ENCODE assay signal across 28 cellular contexts in the genomic region with DNA sequence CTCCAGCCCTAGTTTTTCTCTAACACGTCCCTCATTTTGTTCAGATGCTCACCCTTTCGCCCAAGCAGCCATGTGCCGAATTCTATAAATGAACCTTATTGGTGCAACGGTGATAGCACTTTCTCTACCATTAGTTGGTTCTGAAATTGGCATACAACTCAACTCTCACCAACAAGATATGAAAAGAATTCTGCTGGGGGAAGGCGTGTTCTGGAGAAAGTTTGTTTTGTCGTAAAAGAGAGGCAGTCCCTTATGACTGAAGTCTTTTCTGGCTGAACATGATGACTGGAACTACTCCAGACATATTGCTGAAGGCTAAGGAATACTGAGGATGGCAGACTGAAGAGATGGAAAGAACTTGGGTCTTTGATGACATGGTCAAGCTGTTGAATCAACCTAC.
"Had no signal": no experiment of that assay in that cellular context is flagged by ENCODE, and none has a peak within 500 bp of the region (broad histone marks: within the 10 kb centered on the region; RNA-seq: fewer than 3 reads in every experiment).

No MANE protein-coding gene starts in this region.

- H3K4me1 ChIP-seq: breast epithelium had no signal

- H3K4me3 ChIP-seq: ascending aorta, breast epithelium, cardiac muscle cell, coronary artery, dorsolateral prefrontal cortex had no signal

- H3K27ac ChIP-seq: ascending aorta, breast epithelium, cardiac muscle cell, coronary artery, dorsolateral prefrontal cortex had no signal

- H3K9me3 ChIP-seq: ascending aorta, breast epithelium had no signal

- FAIRE-seq: frontal cortex had no signal

- H3K36me3 ChIP-seq: ascending aorta, breast epithelium, cardiac muscle cell had no signal

- DNase-seq: activated CD4-positive, alpha-beta memory T cell treated with anti-CD3 and anti-CD28 coated beads, Interleukin-2, amount 10 ng/mL, durations not matched to agents 7 days and 5 days; activated CD4-positive, alpha-beta T cell treated with anti-CD3 and anti-CD28 coated beads for 4 hours; activated CD4-positive, alpha-beta T cell treated with anti-CD3 and anti-CD28 coated beads, Interleukin-2, amount 10 ng/mL, durations not matched to agents 7 days and 5 days; activated CD4-positive, alpha-beta T cell treated with anti-CD3 and anti-CD28 coated beads, Interleukin-2, amount 50 U/mL, for 4 hours; activated CD4-positive, CD25-positive, alpha-beta regulatory T cell; activated CD4-positive, CD25-positive, alpha-beta regulatory T cell treated with anti-CD3 and anti-CD28 coated beads, Interleukin-2, amount 50 U/mL, for 72 hours; activated CD8-positive, alpha-beta memory T cell treated with anti-CD3 and anti-CD28 coated beads, Interleukin-2, amount 50 U/mL, for 48 hours; activated gamma-delta T cell; activated naive CD4-positive, alpha-beta T cell; activated naive CD4-positive, alpha-beta T cell treated with anti-CD3 and anti-CD28 coated beads, Interleukin-2, amount 10 ng/mL, durations not matched to agents 7 days and 5 days; activated naive CD8-positive, alpha-beta T cell treated with anti-CD3 and anti-CD28 coated beads, Interleukin-2, amount 10 ng/mL, durations not matched to agents 7 days and 5 days; activated T-cell treated with anti-CD3 and anti-CD28 coated beads for 4 hours; activated T-cell treated with anti-CD3 and anti-CD28 coated beads, Interleukin-2, amount 50 U/mL, for 24 hours; activated T-cell treated with anti-CD3 and anti-CD28 coated beads, Interleukin-2, amount 50 U/mL, for 72 hours; central memory CD4-positive, alpha-beta T cell; cerebellar nuclear complex; dorsolateral prefrontal cortex; effector memory CD4-positive, alpha-beta T cell; endodermal cell; foreskin fibroblast; T-helper 2 cell had no signal

- ATAC-seq: activated naive CD4-positive, alpha-beta T cell treated with anti-CD3 and anti-CD28 coated beads, Interleukin-2, amount 50 U/mL, for 72 hours; activated T-cell treated with anti-CD3 and anti-CD28 coated beads, Interleukin-2, amount 50 U/mL, for 72 hours; esophagus mucosa had no signal

- H3K27me3 ChIP-seq: ascending aorta, breast epithelium, cardiac muscle cell, dorsolateral prefrontal cortex had no signal
